8 cellular contexts compared by ENCODE assay signal in the genomic region with DNA sequence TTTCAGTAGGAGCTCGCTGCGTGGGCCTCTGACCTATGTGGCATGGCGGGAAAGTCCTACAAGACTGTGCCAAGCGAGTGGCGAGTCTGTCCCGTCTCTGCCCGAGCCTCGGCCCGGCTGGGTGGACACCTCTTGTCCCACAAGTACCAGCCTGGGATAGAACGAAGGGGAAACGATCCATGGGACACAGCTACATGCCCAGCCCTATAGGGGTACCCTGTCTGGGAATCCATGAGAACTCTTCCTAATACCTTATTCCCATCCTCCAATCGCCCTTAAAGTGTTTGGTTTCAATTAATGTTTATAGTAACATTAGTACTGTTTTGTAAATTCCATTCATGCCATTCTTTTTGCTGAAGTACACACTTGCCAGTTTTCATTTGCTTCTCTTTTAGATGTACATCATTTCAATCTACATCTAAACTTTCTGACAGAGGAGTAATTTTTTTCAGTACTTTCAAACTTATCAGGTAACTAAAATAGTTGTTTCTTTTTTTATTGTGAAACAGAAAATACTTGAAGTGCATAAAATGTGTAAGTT. TPM values are rescaled to one million over a fixed set of nuclear protein-coding genes. Genes with fewer than 3 reads are reported as not detected.
DNase-seq lines count a peak whose midpoint lies in the region; ATAC-seq, FAIRE-seq and TF ChIP-seq lines count a peak whose summit lies in the region.

No MANE protein-coding gene starts in this region.

- no peaks in the 10 kb centered on the region for H3K27me3 ChIP-seq in RWPE2 (ENCODE audit: insufficient read depth, poor library complexity, severe bottlenecking)
- H3K27me3 ChIP-seq in small intestine (ENCODE audit: control insufficient read depth in 2 of 2, insufficient read depth in 2 of 2, low read length in 2 of 2), result no peaks in the 10 kb centered on the region

- H3K4me1 ChIP-seq in RWPE2 (ENCODE audit: insufficient read depth, poor library complexity, severe bottlenecking) (peaks cover 4% of the 10 kb centered on the region), small intestine (ENCODE audit: control insufficient read depth in 2 of 2, insufficient read depth in 1 of 2, low read depth in 1 of 2, low read length in 1 of 2) (no peaks in the 10 kb centered on the region)

- FAIRE-seq in small intestine (lab: Jason Lieb, UNC), result peak; percentile 5

- H3K36me3 ChIP-seq in RWPE2 (ENCODE audit: low read depth), result peaks cover 34% of the 10 kb centered on the region
- peaks cover 0 to 5% of the 10 kb centered on the region in 2 donors for H3K36me3 ChIP-seq in small intestine (ENCODE audit: control insufficient read depth in 2 of 2, insufficient read depth in 2 of 2, low read length in 2 of 2)

- peak overlapping the region; percentile 53 for H3K4me3 ChIP-seq in RWPE2 (ENCODE audit: severe bottlenecking)
- H3K4me3 ChIP-seq in foreskin fibroblast (ENCODE audit: low read depth in 1 of 2, low read length in 2 of 2), result peak overlapping the region; percentile 73 to 96
- peak overlapping the region; percentile 69 to 72 for H3K4me3 ChIP-seq in small intestine (ENCODE audit: low read depth in 1 of 2, low read length in 2 of 2)

- WGBS in small intestine, 3 donors, result 13 to 32% (median 23%) methylated on average over 12 of the region's 12 CpGs

- DNase-seq in RWPE2 (ENCODE audit: low spot score), result peak; percentile 72
- no peak for DNase-seq in foreskin fibroblast
- DNase-seq in small intestine, result no peak
- no peak for DNase-seq in NCI-H187 (lab: John Stamatoyannopoulos, UW)
- DNase-seq in NCI-H2171 (lab: John Stamatoyannopoulos, UW), result no peak
- DNase-seq in NCI-H1436 (lab: John Stamatoyannopoulos, UW), result no peak
- DNase-seq in NCI-H2081 (lab: John Stamatoyannopoulos, UW), result no peak

- H3K27ac ChIP-seq in RWPE2 (ENCODE audit: poor library complexity, severe bottlenecking) (peak overlapping the region; percentile 51), small intestine (ENCODE audit: low read depth in 1 of 2, low read length in 1 of 2) (peak overlapping the region in 1 of 2 donors; percentile 98)

- no peak for TF ChIP-seq CTCF in RWPE2 (IDR thresholded peaks at IDR 0.05; ENCODE audit: poor library complexity, severe bottlenecking)
- TF ChIP-seq CTCF in foreskin fibroblast (IDR thresholded peaks at IDR 0.05; ENCODE audit: low read depth, low read length), result no peak

- ATAC-seq in GM21515 (IDR thresholded peaks at IDR 0.05; ENCODE audit: unreplicated experiment) (peak; percentile 3), RWPE2 (ENCODE audit: low read depth) (no peak)

- H3K9me3 ChIP-seq in RWPE2 (ENCODE audit: severe bottlenecking) (peaks cover 4% of the 10 kb centered on the region), small intestine (ENCODE audit: control insufficient read depth, low read depth) (no peaks in the 10 kb centered on the region)

RNA-seq across cellular contexts. Expression of a gene that starts 0.7 kb away (rescaled TPM):
- 1 to 10 TPM; 1.1 to 2.4 (median 1.4) TPM for polyA plus RNA-seq in small intestine

RNA-seq across cellular contexts. Expression of a gene that starts 11.8 kb away (rescaled TPM):
- 1 to 10 TPM in 2 of 3 donors, under 1 TPM in 1; 0.54 to 2.2 (median 1.8) TPM for polyA plus RNA-seq in small intestine
